Comparison of ENCODE assay signal across 9 cellular contexts in genomic region chr19:1211494-1212234, GRCh38. TPM values are rescaled to one million over a fixed set of nuclear protein-coding genes. Genes with fewer than 3 reads are reported as not detected.
A peak's percentile ranks its signal among the peaks of the same experiment; 100 is the strongest.
DNase-seq lines count a peak whose midpoint lies in the region; ATAC-seq, FAIRE-seq and TF ChIP-seq lines count a peak whose summit lies in the region.
"Had no signal": no experiment of that assay in that cellular context is flagged by ENCODE, and none has a peak within 500 bp of the region (broad histone marks: within the 10 kb centered on the region; RNA-seq: fewer than 3 reads in every experiment).

No MANE protein-coding gene starts in this region.

- ATAC-seq in GM23338 (peak; percentile 56), T-cell (replicated peaks in 1 of 4) (no peak), pancreas (peak; percentile 43 to 67 (median 64)), HG02840 (IDR thresholded peaks at IDR 0.05; ENCODE audit: low FRiP score, unreplicated experiment) (no peak)
- ATAC-seq in activated naive CD8-positive, alpha-beta T cell treated with anti-CD3 and anti-CD28 coated beads, Interleukin-2, amount 50 U/mL, for 24 hours, result no peak
- ATAC-seq: esophagus mucosa; stimulated activated effector memory CD8-positive, alpha-beta T cell treated with anti-CD3 and anti-CD28 coated beads, Interleukin-12 subunit alpha, Interleukin-12 subunit beta, amount 100 ng/mL, for 72 hours had no signal

- peaks cover 100% of the 10 kb centered on the region for H3K79me2 ChIP-seq in GM23338 (replicated peaks; ENCODE audit: insufficient read depth)

- no peaks in the 10 kb centered on the region for H3K9me2 ChIP-seq in GM23338 (ENCODE audit: insufficient read depth)

- peaks cover 57% of the 10 kb centered on the region for H4K20me1 ChIP-seq in GM23338 (replicated peaks; ENCODE audit: insufficient read depth)

- intact Hi-C loops in pancreas (cut with DNase I), result no loop called here

- peak overlapping the region; percentile 20; the same call in 1 of the 2 replicates for H3K4me2 ChIP-seq in GM23338

- H3F3A ChIP-seq in GM23338 (replicated peaks; ENCODE audit: low read depth), result peaks cover 17% of the 10 kb centered on the region

- H3K27me3 Mint-ChIP-seq in GM23338 (ENCODE audit: insufficient read depth, low read depth, poor library complexity) (peaks cover 11% of the 10 kb centered on the region), T-cell (no peaks in the 10 kb centered on the region)
- H3K27me3 Mint-ChIP-seq in activated naive CD8-positive, alpha-beta T cell treated with anti-CD3 and anti-CD28 coated beads, Interleukin-2, amount 50 U/mL, for 24 hours, result no peaks in the 10 kb centered on the region

- H3K36me3 Mint-ChIP-seq in GM23338 (ENCODE audit: low read depth), result peaks cover 27% of the 10 kb centered on the region
- H3K36me3 Mint-ChIP-seq in T-cell, result peaks cover 10% of the 10 kb centered on the region
- H3K36me3 Mint-ChIP-seq in activated naive CD8-positive, alpha-beta T cell treated with anti-CD3 and anti-CD28 coated beads, Interleukin-2, amount 50 U/mL, for 24 hours (ENCODE audit: low read depth), result peaks cover 16% of the 10 kb centered on the region

- POLR2A ChIA-PET in T-cell (lab: Charles Lee), result no interaction called here

- CTCF ChIA-PET in T-cell (lab: Charles Lee), result no interaction called here

- WGBS in pancreas, 2 donors, result 51% methylated on average over 32 to 33 of the region's 33 CpGs

- H3K27me3 ChIP-seq in GM23338 (ENCODE audit: insufficient read depth) (no peaks in the 10 kb centered on the region), pancreas (no peaks in the 10 kb centered on the region)

- peaks cover 18% of the 10 kb centered on the region; the same call in 1 of the 2 replicates for H3K4me1 ChIP-seq in GM23338 (ENCODE audit: insufficient read depth)
- H3K4me1 ChIP-seq in pancreas, result peaks cover 27 to 58% (median 50%) of the 10 kb centered on the region in 3 donors

- H3K4me1 Mint-ChIP-seq in GM23338 (peaks cover 35% of the 10 kb centered on the region), T-cell (peaks cover 41 to 47% (median 46%) of the 10 kb centered on the region in 3 donors)
- H3K4me1 Mint-ChIP-seq in activated naive CD8-positive, alpha-beta T cell treated with anti-CD3 and anti-CD28 coated beads, Interleukin-2, amount 50 U/mL, for 24 hours, result peaks cover 33% of the 10 kb centered on the region

- H3K27ac Mint-ChIP-seq in GM23338 (peak overlapping the region; percentile 32), T-cell (no peak overlapping the region)
- no peak overlapping the region for H3K27ac Mint-ChIP-seq in activated naive CD8-positive, alpha-beta T cell treated with anti-CD3 and anti-CD28 coated beads, Interleukin-2, amount 50 U/mL, for 24 hours
- H3K27ac Mint-ChIP-seq: stimulated activated effector memory CD8-positive, alpha-beta T cell treated with anti-CD3 and anti-CD28 coated beads, Interleukin-12 subunit alpha, Interleukin-12 subunit beta, amount 100 ng/mL, for 72 hours had no signal

- peak overlapping the region; percentile 81 for H3K27ac ChIP-seq in GM23338 (ENCODE audit: low read depth)
- peak overlapping the region; percentile 3 to 68 (median 42) for H3K27ac ChIP-seq in pancreas

- H2AFZ ChIP-seq in GM23338, result no peak overlapping the region

- peak; percentile 82 for DNase-seq in GM23338 (ENCODE audit: low spot score)
- DNase-seq in T-cell, result no peak
- peak; percentile 57 for DNase-seq in fibroblast of villous mesenchyme (ENCODE audit: low read depth)
- peak; percentile 82 to 94 (median 92) for DNase-seq in pancreas
- DNase-seq in SIG-M5 (lab: John Stamatoyannopoulos, UW), result no peak
- DNase-seq in activated naive CD8-positive, alpha-beta T cell treated with anti-CD3 and anti-CD28 coated beads, Interleukin-2, amount 50 U/mL, for 24 hours, result no peak

- TF ChIP-seq CTCF in GM23338 (conservative IDR thresholded peaks at IDR 0.05; ENCODE audit: low read depth in 2 of 2) (no peak), fibroblast of villous mesenchyme (IDR thresholded peaks at IDR 0.05; ENCODE audit: insufficient read depth, low read depth, low read length) (no peak), pancreas (IDR thresholded peaks at IDR 0.05) (no peak)

- FAIRE-seq in pancreas (lab: Jason Lieb, UNC), result no peak

- H3K9me3 ChIP-seq in pancreas, result no peaks in the 10 kb centered on the region

- no peaks in the 10 kb centered on the region for H3K9me3 Mint-ChIP-seq in GM23338
- H3K9me3 Mint-ChIP-seq in T-cell, result no peaks in the 10 kb centered on the region
- H3K9me3 Mint-ChIP-seq in activated naive CD8-positive, alpha-beta T cell treated with anti-CD3 and anti-CD28 coated beads, Interleukin-2, amount 50 U/mL, for 24 hours, result no peaks in the 10 kb centered on the region
- H3K9me3 Mint-ChIP-seq: stimulated activated effector memory CD8-positive, alpha-beta T cell treated with anti-CD3 and anti-CD28 coated beads, Interleukin-12 subunit alpha, Interleukin-12 subunit beta, amount 100 ng/mL, for 72 hours had no signal

- H3K36me3 ChIP-seq in GM23338 (ENCODE audit: insufficient read depth), result no peaks in the 10 kb centered on the region; the same call in 1 of the 2 replicates
- H3K36me3 ChIP-seq in pancreas, result no peaks in the 10 kb centered on the region

- H3K4me3 Mint-ChIP-seq in GM23338 (no peak overlapping the region; the same call in 2 of the 3 replicates), T-cell (peak overlapping the region in 2 of 3 donors; percentile 28 to 44)
- no peak overlapping the region for H3K4me3 Mint-ChIP-seq in activated naive CD8-positive, alpha-beta T cell treated with anti-CD3 and anti-CD28 coated beads, Interleukin-2, amount 50 U/mL, for 24 hours
- H3K4me3 Mint-ChIP-seq: stimulated activated effector memory CD8-positive, alpha-beta T cell treated with anti-CD3 and anti-CD28 coated beads, Interleukin-12 subunit alpha, Interleukin-12 subunit beta, amount 100 ng/mL, for 72 hours had no signal

- H3K4me3 ChIP-seq in GM23338 (no peak overlapping the region), fibroblast of villous mesenchyme (ENCODE audit: low read depth, low read length) (no peak overlapping the region), pancreas (peak overlapping the region in 2 of 4 donors; percentile 20 to 21)

TF ChIP-seq in GM23338, 12 proteins besides CTCF, POLR2A, EP300 and RAD21 (continues in another document):
- TF ChIP-seq JUNB (IDR thresholded peaks at IDR 0.05; ENCODE audit: unreplicated experiment) (no peak), EZH2phosphoT487 (IDR thresholded peaks at IDR 0.05; ENCODE audit: unreplicated experiment) (no peak), EZH2 (IDR thresholded peaks at IDR 0.05; ENCODE audit: low read depth, unreplicated experiment) (no peak)

RNA-seq across cellular contexts. Expression of gene STK11, which starts 6.1 kb away (rescaled TPM):
- total RNA-seq in GM23338 (2014; rRNA removed; shearing (Covaris generic)), result 84.4 and 96.5 TPM in 2 replicates
- polyA plus RNA-seq in GM23338 (2016; fragmentation: Nextera tagmentation; extraction: Ambion mirVana) (19.4 and 23.7 TPM in 2 replicates), pancreas (10 to 100 TPM; 43.6 to 62.2 TPM)
- total RNA-seq in T-cell (100 to 1,000 TPM in 2 of 5 donors, 10 to 100 TPM in 3; 70.2 to 115 (median 99.5) TPM), fibroblast of villous mesenchyme (90.8 and 94.1 TPM in 2 replicates), pancreas (10 to 100 TPM; 20.1 to 38.6 (median 23.4) TPM)

RNA-seq across cellular contexts. Expression of gene CBARP, which starts 26.1 kb away (rescaled TPM):
- total RNA-seq in GM23338 (2014; rRNA removed; shearing (Covaris generic)), result 10.8 and 14.1 TPM in 2 replicates
- polyA plus RNA-seq in GM23338 (2016; fragmentation: Nextera tagmentation; extraction: Ambion mirVana) (2.0 TPM in 2 replicates), pancreas (1 to 10 TPM; 2.0 to 2.6 TPM)
- total RNA-seq in T-cell (under 1 TPM in 4 of 5 donors, not detected in 1; 0.08 to 0.36 (median 0.23) TPM), fibroblast of villous mesenchyme (5.8 and 6.0 TPM in 2 replicates), pancreas (1 to 10 TPM in 1 of 6 donors, under 1 TPM in 5; 0.16 to 1.1 (median 0.51) TPM)

RNA-seq across cellular contexts. Expression of gene ATP5F1D, which starts 29.9 kb away (rescaled TPM):
- 78.7 and 139 TPM in 2 replicates for total RNA-seq in GM23338 (2014; rRNA removed; shearing (Covaris generic))
- polyA plus RNA-seq in GM23338 (2016; fragmentation: Nextera tagmentation; extraction: Ambion mirVana) (396 and 420 TPM in 2 replicates), pancreas (100 to 1,000 TPM; 173 to 515 TPM)
- total RNA-seq in T-cell (100 to 1,000 TPM; 117 to 233 (median 155) TPM), fibroblast of villous mesenchyme (12.1 and 15.1 TPM in 2 replicates), pancreas (100 to 1,000 TPM in 5 of 6 donors, 10 to 100 TPM in 1; 97.3 to 192 (median 149) TPM)

RNA-seq across cellular contexts. Expression of gene MIDN, which starts 36.7 kb away (rescaled TPM):
- total RNA-seq in GM23338 (2014; rRNA removed; shearing (Covaris generic)), result 84.5 and 113 TPM in 2 replicates
- polyA plus RNA-seq in GM23338 (2016; fragmentation: Nextera tagmentation; extraction: Ambion mirVana) (28.6 and 33.3 TPM in 2 replicates), pancreas (10 to 100 TPM; 36.6 to 49.1 TPM)
- total RNA-seq in T-cell (100 to 1,000 TPM in 1 of 5 donors, 10 to 100 TPM in 4; 54.0 to 161 (median 66.9) TPM), fibroblast of villous mesenchyme (14.2 and 15.5 TPM in 2 replicates), pancreas (10 to 100 TPM; 32.1 to 78.0 (median 49.1) TPM)

RNA-seq across cellular contexts. Expression of gene SBNO2, which starts 37.6 kb away (rescaled TPM):
- total RNA-seq in GM23338 (2014; rRNA removed; shearing (Covaris generic)), result 28.0 and 35.4 TPM in 2 replicates
- polyA plus RNA-seq in GM23338 (2016; fragmentation: Nextera tagmentation; extraction: Ambion mirVana) (6.3 and 6.9 TPM in 2 replicates), pancreas (10 to 100 TPM; 36.4 to 53.9 TPM)
- total RNA-seq in T-cell (100 to 1,000 TPM in 3 of 5 donors, 10 to 100 TPM in 2; 90.2 to 115 (median 106) TPM), fibroblast of villous mesenchyme (69.5 and 69.9 TPM in 2 replicates), pancreas (10 to 100 TPM; 16.8 to 43.7 (median 23.9) TPM)

Comparison
In these comparisons a context has a peak if more than half of its experiments do, and no peak if none do; other contexts are left out.
1. ATAC-seq: peak in GM23338 (single experiment) and pancreas (4 of 4); none in T-cell (0 of 4), HG02840 (single experiment) and activated naive CD8-positive, alpha-beta T cell treated with anti-CD3 and anti-CD28 coated beads, Interleukin-2, amount 50 U/mL, for 24 hours (single experiment).
2. DNase-seq: peak in GM23338 (single experiment), fibroblast of villous mesenchyme (single experiment) and pancreas (6 of 6); none in T-cell (0 of 34), SIG-M5 (single experiment) and activated naive CD8-positive, alpha-beta T cell treated with anti-CD3 and anti-CD28 coated beads, Interleukin-2, amount 50 U/mL, for 24 hours (single experiment).
3. H3K4me3 Mint-ChIP-seq: peak in T-cell (2 of 3); none in GM23338 (single experiment) and activated naive CD8-positive, alpha-beta T cell treated with anti-CD3 and anti-CD28 coated beads, Interleukin-2, amount 50 U/mL, for 24 hours (single experiment).